Comparison of ENCODE assay signal across 2 cellular contexts in the genomic region with DNA sequence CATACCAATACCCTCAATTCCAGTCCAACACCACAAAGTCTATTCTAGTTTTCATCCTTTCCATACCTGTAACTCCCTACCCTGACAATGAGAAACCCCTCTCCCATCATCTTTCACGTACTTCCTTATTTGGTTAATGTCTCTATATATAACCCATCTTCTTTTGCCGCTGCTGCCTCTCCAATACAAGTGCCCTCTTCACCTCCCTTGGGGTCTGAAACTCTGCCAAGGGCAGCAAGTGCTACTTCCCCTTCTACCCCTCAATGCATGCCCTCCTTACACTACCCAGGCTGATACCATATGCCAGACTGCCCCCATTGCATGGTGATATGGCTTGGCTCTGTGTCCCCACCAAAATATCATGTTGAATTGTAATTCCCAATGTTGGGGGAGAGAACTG.
TF ChIP-seq lines count a peak whose summit lies in the region.

No MANE protein-coding gene starts in this region.

TF ChIP-seq in IMR-90, 13 proteins besides CTCF, POLR2A, EP300 and RAD21:
- TF ChIP-seq RCOR1 (IDR thresholded peaks at IDR 0.05; ENCODE audit: insufficient replicate concordance, low read length) (no peak), MAZ (IDR thresholded peaks at IDR 0.05; ENCODE audit: borderline replicate concordance, low read depth, low read length) (no peak), CHD1 (IDR thresholded peaks at IDR 0.05; ENCODE audit: low read depth, low read length) (no peak), MAFK (IDR thresholded peaks at IDR 0.05; ENCODE audit: low read depth, low read length) (no peak), FOS (IDR thresholded peaks at IDR 0.05; ENCODE audit: low read depth, low read length) (no peak), SMC3 (IDR thresholded peaks at IDR 0.05; ENCODE audit: low read depth, low read length) (no peak)

TF ChIP-seq in H1, 55 proteins besides CTCF, POLR2A, EP300 and RAD21:
- TF ChIP-seq TBP (IDR thresholded peaks at IDR 0.05; ENCODE audit: low read depth, low read length) (no peak), CBX8 (IDR thresholded peaks at IDR 0.05; ENCODE audit: borderline replicate concordance, low read depth, low read length) (no peak), BCL11A (IDR thresholded peaks at IDR 0.05; ENCODE audit: low read depth in 2 of 2, low read length in 2 of 2) (no peak), KDM1A (IDR thresholded peaks at IDR 0.05; ENCODE audit: borderline replicate concordance, low read length) (no peak), MAFK (IDR thresholded peaks at IDR 0.05; ENCODE audit: low read depth, low read length) (no peak), CHD1 (IDR thresholded peaks at IDR 0.05; ENCODE audit: low read depth, low read length) (no peak), SAP30 (IDR thresholded peaks at IDR 0.05; ENCODE audit: insufficient read depth, insufficient replicate concordance, low read length) (no peak), PHF8 (conservative IDR thresholded peaks at IDR 0.05; ENCODE audit: low read depth, low read length) (no peak), TCF12 (IDR thresholded peaks at IDR 0.05; ENCODE audit: low read depth, low read length) (no peak), YY1 (IDR thresholded peaks at IDR 0.05; ENCODE audit: low read depth, low read length) (no peak), SUZ12 (IDR thresholded peaks at IDR 0.05; ENCODE audit: low read length) (no peak), NRF1 (IDR thresholded peaks at IDR 0.05; ENCODE audit: low read depth, low read length) (no peak), BRCA1 (IDR thresholded peaks at IDR 0.05; ENCODE audit: low read depth, low read length) (no peak), ASH2L (IDR thresholded peaks at IDR 0.05; ENCODE audit: low read length) (no peak), HDAC6 (IDR thresholded peaks at IDR 0.05; ENCODE audit: low read depth, low read length) (no peak), RFX5 (IDR thresholded peaks at IDR 0.05; ENCODE audit: borderline replicate concordance, low read depth, low read length) (no peak), BACH1 (IDR thresholded peaks at IDR 0.05; ENCODE audit: low read length) (no peak), EGR1 (IDR thresholded peaks at IDR 0.05; ENCODE audit: borderline replicate concordance, low read depth, low read length) (no peak), SP1 (IDR thresholded peaks at IDR 0.05; ENCODE audit: low read depth, low read length) (no peak), CHD2 (IDR thresholded peaks at IDR 0.05; ENCODE audit: low read length) (no peak)
